In the genomic region with DNA sequence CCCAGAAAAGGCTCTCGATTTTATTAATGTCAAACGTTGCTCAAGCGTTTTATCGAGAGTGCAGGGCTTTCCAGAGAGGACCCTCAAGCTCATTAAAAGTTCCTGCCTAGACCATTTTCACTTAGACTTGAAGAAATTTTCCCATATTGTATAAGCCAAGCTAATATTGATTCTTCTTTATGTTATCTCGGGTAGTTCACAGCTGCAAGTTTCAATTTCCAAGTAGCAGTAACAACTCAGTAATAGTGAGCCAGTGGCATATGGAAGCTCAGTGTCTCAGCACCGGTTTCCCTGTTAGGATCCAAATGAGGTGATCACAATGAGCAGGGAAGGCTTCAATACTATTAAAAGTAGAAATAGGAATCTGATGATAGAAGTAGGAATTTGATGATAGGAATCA, we compare ENCODE assay signal across 1 cellular context.
TF ChIP-seq lines count a peak whose summit lies in the region.

No MANE protein-coding gene starts in this region.

TF ChIP-seq in HepG2, 621 proteins besides CTCF, POLR2A, EP300 and RAD21:
- TF ChIP-seq, protein P1, sequence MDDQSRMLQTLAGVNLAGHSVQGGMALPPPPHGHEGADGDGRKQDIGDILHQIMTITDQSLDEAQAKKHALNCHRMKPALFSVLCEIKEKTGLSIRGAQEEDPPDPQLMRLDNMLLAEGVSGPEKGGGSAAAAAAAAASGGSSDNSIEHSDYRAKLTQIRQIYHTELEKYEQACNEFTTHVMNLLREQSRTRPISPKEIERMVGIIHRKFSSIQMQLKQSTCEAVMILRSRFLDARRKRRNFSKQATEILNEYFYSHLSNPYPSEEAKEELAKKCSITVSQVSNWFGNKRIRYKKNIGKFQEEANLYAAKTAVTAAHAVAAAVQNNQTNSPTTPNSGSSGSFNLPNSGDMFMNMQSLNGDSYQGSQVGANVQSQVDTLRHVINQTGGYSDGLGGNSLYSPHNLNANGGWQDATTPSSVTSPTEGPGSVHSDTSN (CRISPR knock-in tag; IDR thresholded peaks at IDR 0.05; ENCODE audit: borderline replicate concordance), result no peak
- TF ChIP-seq BRCA1 (CRISPR knock-in tag; IDR thresholded peaks at IDR 0.05), result no peak
- TF ChIP-seq, protein P2, sequence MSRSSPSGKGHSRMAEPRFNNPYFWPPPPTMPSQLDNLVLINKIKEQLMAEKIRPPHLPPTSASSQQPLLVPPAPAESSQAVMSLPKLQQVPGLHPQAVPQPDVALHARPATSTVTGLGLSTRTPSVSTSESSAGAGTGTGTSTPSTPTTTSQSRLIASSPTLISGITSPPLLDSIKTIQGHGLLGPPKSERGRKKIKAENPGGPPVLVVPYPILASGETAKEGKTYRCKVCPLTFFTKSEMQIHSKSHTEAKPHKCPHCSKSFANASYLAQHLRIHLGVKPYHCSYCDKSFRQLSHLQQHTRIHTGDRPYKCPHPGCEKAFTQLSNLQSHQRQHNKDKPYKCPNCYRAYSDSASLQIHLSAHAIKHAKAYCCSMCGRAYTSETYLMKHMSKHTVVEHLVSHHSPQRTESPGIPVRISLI (CRISPR knock-in tag; IDR thresholded peaks at IDR 0.05; ENCODE audit: borderline replicate concordance), result no peak
- TF ChIP-seq, protein P3, sequence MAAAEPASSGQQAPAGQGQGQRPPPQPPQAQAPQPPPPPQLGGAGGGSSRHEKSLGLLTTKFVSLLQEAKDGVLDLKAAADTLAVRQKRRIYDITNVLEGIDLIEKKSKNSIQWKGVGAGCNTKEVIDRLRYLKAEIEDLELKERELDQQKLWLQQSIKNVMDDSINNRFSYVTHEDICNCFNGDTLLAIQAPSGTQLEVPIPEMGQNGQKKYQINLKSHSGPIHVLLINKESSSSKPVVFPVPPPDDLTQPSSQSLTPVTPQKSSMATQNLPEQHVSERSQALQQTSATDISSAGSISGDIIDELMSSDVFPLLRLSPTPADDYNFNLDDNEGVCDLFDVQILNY (CRISPR knock-in tag; conservative IDR thresholded peaks at IDR 0.05), result no peak
- TF ChIP-seq, protein P4, sequence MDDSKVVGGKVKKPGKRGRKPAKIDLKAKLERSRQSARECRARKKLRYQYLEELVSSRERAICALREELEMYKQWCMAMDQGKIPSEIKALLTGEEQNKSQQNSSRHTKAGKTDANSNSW (CRISPR knock-in tag; IDR thresholded peaks at IDR 0.05; ENCODE audit: borderline replicate concordance), result no peak
- TF ChIP-seq, protein P5, sequence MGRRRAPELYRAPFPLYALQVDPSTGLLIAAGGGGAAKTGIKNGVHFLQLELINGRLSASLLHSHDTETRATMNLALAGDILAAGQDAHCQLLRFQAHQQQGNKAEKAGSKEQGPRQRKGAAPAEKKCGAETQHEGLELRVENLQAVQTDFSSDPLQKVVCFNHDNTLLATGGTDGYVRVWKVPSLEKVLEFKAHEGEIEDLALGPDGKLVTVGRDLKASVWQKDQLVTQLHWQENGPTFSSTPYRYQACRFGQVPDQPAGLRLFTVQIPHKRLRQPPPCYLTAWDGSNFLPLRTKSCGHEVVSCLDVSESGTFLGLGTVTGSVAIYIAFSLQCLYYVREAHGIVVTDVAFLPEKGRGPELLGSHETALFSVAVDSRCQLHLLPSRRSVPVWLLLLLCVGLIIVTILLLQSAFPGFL (CRISPR knock-in tag; IDR thresholded peaks at IDR 0.05), result no peak
- TF ChIP-seq, protein P6, sequence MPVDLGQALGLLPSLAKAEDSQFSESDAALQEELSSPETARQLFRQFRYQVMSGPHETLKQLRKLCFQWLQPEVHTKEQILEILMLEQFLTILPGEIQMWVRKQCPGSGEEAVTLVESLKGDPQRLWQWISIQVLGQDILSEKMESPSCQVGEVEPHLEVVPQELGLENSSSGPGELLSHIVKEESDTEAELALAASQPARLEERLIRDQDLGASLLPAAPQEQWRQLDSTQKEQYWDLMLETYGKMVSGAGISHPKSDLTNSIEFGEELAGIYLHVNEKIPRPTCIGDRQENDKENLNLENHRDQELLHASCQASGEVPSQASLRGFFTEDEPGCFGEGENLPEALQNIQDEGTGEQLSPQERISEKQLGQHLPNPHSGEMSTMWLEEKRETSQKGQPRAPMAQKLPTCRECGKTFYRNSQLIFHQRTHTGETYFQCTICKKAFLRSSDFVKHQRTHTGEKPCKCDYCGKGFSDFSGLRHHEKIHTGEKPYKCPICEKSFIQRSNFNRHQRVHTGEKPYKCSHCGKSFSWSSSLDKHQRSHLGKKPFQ (CRISPR knock-in tag; IDR thresholded peaks at IDR 0.05; ENCODE audit: insufficient replicate concordance), result no peak
- no peak for TF ChIP-seq PITX1 (CRISPR knock-in tag; IDR thresholded peaks at IDR 0.05)
- TF ChIP-seq, protein P7, sequence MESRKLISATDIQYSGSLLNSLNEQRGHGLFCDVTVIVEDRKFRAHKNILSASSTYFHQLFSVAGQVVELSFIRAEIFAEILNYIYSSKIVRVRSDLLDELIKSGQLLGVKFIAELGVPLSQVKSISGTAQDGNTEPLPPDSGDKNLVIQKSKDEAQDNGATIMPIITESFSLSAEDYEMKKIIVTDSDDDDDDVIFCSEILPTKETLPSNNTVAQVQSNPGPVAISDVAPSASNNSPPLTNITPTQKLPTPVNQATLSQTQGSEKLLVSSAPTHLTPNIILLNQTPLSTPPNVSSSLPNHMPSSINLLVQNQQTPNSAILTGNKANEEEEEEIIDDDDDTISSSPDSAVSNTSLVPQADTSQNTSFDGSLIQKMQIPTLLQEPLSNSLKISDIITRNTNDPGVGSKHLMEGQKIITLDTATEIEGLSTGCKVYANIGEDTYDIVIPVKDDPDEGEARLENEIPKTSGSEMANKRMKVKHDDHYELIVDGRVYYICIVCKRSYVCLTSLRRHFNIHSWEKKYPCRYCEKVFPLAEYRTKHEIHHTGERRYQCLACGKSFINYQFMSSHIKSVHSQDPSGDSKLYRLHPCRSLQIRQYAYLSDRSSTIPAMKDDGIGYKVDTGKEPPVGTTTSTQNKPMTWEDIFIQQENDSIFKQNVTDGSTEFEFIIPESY (CRISPR knock-in tag; IDR thresholded peaks at IDR 0.05), result no peak
- TF ChIP-seq ZNF558 (CRISPR knock-in tag; IDR thresholded peaks at IDR 0.05; ENCODE audit: borderline replicate concordance), result no peak
- TF ChIP-seq, protein P8, sequence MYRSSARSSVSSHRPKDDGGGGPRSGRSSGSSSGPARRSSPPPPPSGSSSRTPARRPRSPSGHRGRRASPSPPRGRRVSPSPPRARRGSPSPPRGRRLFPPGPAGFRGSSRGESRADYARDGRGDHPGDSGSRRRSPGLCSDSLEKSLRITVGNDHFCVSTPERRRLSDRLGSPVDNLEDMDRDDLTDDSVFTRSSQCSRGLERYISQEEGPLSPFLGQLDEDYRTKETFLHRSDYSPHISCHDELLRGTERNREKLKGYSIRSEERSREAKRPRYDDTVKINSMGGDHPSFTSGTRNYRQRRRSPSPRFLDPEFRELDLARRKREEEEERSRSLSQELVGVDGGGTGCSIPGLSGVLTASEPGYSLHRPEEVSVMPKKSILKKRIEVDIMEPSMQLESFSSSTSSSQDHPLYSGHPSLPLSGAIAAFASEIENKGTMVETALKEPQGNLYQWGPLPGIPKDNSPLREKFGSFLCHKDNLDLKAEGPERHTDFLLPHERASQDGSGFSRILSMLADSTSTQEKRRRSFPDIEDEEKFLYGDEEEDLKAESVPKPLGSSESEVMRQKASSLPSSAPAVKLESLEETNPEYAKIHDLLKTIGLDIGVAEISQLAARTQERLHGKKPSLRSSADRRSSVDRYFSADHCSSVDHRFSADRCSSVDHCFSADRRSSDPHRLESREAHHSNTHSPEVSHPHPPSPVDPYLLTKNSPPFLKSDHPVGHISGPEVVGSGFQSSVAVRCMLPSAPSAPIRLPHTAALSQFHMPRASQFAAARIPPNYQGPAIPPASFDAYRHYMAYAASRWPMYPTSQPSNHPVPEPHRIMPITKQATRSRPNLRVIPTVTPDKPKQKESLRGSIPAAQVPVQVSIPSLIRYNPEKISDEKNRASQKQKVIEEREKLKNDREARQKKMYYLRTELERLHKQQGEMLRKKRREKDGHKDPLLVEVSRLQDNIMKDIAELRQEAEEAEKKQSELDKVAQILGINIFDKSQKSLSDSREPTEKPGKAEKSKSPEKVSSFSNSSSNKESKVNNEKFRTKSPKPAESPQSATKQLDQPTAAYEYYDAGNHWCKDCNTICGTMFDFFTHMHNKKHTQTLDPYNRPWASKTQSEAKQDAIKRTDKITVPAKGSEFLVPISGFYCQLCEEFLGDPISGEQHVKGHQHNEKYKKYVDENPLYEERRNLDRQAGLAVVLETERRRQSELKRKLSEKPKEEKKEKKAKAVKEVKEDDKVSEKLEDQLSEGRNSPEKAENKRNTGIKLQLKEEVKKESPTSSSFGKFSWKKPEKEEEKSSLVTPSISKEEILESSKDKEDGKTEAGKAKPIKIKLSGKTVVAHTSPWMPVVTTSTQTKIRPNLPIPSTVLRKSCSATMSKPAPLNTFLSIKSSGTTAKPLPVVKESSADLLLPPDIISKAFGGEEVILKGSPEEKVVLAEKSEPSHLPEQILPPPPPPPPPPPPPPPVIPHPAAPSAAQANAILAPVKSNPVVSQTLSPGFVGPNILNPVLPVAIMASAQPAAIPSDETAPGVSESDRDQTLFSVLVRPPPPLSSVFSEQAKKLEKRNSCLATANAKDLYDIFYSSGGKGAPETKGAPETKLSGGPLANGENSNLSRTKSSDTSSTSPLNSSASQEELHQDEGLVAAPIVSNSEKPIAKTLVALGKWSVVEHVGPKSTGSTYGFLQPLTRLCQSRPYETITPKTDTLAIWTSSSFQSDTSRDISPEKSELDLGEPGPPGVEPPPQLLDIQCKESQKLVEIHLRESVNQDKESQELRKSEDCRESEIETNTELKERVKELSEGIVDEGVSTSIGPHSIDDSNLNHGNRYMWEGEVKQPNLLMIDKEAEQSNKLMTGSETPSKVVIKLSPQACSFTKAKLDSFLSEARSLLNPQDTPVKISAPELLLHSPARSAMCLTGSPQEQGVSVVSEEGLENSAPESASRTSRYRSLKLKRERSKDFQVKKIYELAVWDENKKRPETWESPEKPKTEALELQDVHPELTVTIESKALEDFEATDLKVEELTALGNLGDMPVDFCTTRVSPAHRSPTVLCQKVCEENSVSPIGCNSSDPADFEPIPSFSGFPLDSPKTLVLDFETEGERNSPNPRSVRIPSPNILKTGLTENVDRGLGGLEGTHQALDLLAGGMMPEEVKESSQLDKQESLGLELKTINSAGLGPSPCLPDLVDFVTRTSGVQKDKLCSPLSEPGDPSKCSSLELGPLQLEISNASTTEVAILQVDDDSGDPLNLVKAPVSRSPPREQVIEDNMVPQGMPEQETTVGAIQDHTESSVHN (CRISPR knock-in tag; IDR thresholded peaks at IDR 0.05), result no peak
- TF ChIP-seq, protein P9, sequence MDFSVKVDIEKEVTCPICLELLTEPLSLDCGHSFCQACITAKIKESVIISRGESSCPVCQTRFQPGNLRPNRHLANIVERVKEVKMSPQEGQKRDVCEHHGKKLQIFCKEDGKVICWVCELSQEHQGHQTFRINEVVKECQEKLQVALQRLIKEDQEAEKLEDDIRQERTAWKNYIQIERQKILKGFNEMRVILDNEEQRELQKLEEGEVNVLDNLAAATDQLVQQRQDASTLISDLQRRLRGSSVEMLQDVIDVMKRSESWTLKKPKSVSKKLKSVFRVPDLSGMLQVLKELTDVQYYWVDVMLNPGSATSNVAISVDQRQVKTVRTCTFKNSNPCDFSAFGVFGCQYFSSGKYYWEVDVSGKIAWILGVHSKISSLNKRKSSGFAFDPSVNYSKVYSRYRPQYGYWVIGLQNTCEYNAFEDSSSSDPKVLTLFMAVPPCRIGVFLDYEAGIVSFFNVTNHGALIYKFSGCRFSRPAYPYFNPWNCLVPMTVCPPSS (IDR thresholded peaks at IDR 0.05), result no peak
- TF ChIP-seq ZNF577 (CRISPR knock-in tag; IDR thresholded peaks at IDR 0.05; ENCODE audit: borderline replicate concordance, low read depth), result no peak
- TF ChIP-seq, protein P10, sequence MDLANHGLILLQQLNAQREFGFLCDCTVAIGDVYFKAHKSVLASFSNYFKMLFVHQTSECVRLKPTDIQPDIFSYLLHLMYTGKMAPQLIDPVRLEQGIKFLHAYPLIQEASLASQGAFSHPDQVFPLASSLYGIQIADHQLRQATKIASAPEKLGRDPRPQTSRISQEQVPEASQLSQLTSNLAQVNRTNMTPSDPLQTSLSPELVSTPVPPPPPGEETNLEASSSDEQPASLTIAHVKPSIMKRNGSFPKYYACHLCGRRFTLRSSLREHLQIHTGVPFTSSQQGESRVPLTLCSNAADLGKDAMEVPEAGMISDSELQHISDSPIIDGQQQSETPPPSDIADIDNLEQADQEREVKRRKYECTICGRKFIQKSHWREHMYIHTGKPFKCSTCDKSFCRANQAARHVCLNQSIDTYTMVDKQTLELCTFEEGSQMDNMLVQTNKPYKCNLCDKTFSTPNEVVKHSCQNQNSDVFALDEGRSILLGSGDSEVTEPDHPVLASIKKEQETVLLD (CRISPR knock-in tag; IDR thresholded peaks at IDR 0.05; ENCODE audit: low read depth), result no peak
- TF ChIP-seq ZNF30 (CRISPR knock-in tag; IDR thresholded peaks at IDR 0.05), result no peak
- TF ChIP-seq ZKSCAN1 (IDR thresholded peaks at IDR 0.05; ENCODE audit: low read length), result no peak
- no peak for TF ChIP-seq ZNF446 (CRISPR knock-in tag; IDR thresholded peaks at IDR 0.05)
- TF ChIP-seq, protein P11, sequence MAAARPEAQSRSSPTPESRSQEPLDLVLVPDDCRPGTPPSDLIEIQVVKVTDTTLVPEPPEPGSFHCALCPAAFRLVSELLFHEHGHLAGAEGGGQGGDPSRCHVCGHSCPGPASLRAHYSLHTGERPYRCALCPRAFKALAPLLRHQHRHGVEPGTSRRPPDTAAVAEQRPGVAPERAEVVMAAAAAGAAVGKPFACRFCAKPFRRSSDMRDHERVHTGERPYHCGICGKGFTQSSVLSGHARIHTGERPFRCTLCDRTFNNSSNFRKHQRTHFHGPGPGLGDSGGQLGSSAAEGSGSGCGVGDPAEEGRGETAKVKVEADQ (CRISPR knock-in tag; IDR thresholded peaks at IDR 0.05; ENCODE audit: borderline replicate concordance), result no peak
- no peak for TF ChIP-seq ZNF33A (CRISPR knock-in tag; IDR thresholded peaks at IDR 0.05; ENCODE audit: borderline replicate concordance)
- no peak for TF ChIP-seq ATF1 (CRISPR knock-in tag; IDR thresholded peaks at IDR 0.05)
